Comparison of ENCODE assay signal across 8 cellular contexts in the genomic region with DNA sequence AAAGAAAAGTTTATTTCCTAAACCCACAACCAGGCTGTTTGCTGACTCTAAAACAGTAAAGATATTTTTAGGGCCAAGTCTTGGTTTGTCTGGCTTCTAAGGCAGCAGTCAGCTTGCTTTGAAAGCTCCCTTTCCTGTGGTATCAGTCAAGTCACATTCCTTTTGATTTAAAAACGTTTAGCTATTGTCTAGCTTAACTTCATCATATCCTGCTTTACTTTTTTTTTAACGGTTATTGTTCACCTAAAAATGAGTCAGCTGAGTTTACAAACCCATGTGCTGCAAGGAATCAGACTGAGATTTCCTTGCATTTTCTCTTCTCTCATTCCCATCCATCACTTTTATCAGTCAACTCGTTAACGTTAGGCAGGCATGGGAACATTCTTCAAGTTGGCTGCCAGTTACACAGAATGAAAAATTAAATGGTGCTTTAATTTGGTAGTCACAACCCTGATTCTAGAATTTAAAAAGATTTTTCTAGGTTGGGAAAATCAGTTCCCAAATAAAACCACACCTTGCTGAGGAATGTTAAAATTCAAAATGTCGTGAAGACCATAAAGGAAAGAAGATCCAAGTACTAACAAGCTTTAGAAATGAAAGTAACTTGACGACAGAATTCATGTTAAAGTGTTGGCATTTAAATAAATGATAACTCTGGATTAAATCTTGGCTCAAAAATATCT. TPM values are rescaled to one million over a fixed set of nuclear protein-coding genes. Genes with fewer than 3 reads are reported as not detected.
A peak's percentile ranks its signal among the peaks of the same experiment; 100 is the strongest.
DNase-seq lines count a peak whose midpoint lies in the region; ATAC-seq and TF ChIP-seq lines count a peak whose summit lies in the region.

No MANE protein-coding gene starts in this region.

- peak overlapping the region; percentile 67 for H3K4me2 ChIP-seq in osteoblast (ENCODE audit: insufficient read depth, low read length)

- peaks cover 38% of the 10 kb centered on the region for H3K4me1 ChIP-seq in osteoblast (ENCODE audit: insufficient read depth, low read length)

- H3K27ac ChIP-seq in osteoblast (ENCODE audit: low read depth, low read length): peak overlapping the region; percentile 81

- TF ChIP-seq CTCF in Calu3 (IDR thresholded peaks at IDR 0.05; ENCODE audit: unreplicated experiment) (no peak), osteoblast (IDR thresholded peaks at IDR 0.05; ENCODE audit: extremely low read depth, low read depth, low read length) (no peak)

- H3K9me3 ChIP-seq in osteoblast (ENCODE audit: low read depth, low read length): no peaks in the 10 kb centered on the region

- H3K9me3 Mint-ChIP-seq in Calu3 (ENCODE audit: low read depth, unreplicated experiment): no peaks in the 10 kb centered on the region

- intact Hi-C loops in Calu3 (cut with micrococcal nuclease; ENCODE audit: unreplicated experiment) (no loop called here), left colon (cut with DNase I, micrococcal nuclease) (no loop called here)

- H2AFZ ChIP-seq in osteoblast (ENCODE audit: low read length): no peak overlapping the region

- peak overlapping the region; percentile 45 for H3K4me3 ChIP-seq in osteoblast (ENCODE audit: insufficient read depth, low read length)

- no peaks in the 10 kb centered on the region for H3K27me3 Mint-ChIP-seq in Calu3 (ENCODE audit: unreplicated experiment)

- H3K36me3 Mint-ChIP-seq in Calu3 (ENCODE audit: insufficient read depth, unreplicated experiment): peaks cover 7% of the 10 kb centered on the region

- CTCF ChIA-PET in Calu3 (lab: Charles Lee): interaction anchor here (0.6 kb wide), 1 partner anchor 275 kb away, joined by 4 read pairs; no protein-coding TSS in a partner anchor

- no peaks in the 10 kb centered on the region for H3K36me3 ChIP-seq in osteoblast (ENCODE audit: insufficient read depth, low read length)

- ATAC-seq in left colon (no peak), GM21619 (IDR thresholded peaks at IDR 0.05; ENCODE audit: unreplicated experiment) (no peak), GM18868 (IDR thresholded peaks at IDR 0.05; ENCODE audit: unreplicated experiment) (no peak)

- no peak for DNase-seq in Calu3
- peak; percentile 77 for DNase-seq in RKO (ENCODE audit: low spot score)
- DNase-seq in epidermal melanocyte (ENCODE audit: insufficient read length, low spot score): peak; percentile 46
- peak; percentile 93 for DNase-seq in osteoblast (ENCODE audit: insufficient read length, low spot score, missing footprints)
- DNase-seq in left colon: no peak
- no peak for DNase-seq in mesenteric fat pad (ENCODE audit: low spot score)

- peaks cover 8% of the 10 kb centered on the region for H4K20me1 ChIP-seq in osteoblast (ENCODE audit: insufficient read depth, low read length)

- BruUV-seq in Calu3 (replicated peaks; lab: Mats Ljungman, UMichigan): no TSS peak

- H3K79me2 ChIP-seq in osteoblast (ENCODE audit: insufficient read depth, low read length): peaks cover 68% of the 10 kb centered on the region

- H3K27me3 ChIP-seq in osteoblast (ENCODE audit: insufficient read depth, low read length): no peaks in the 10 kb centered on the region

- H3K4me3 Mint-ChIP-seq in Calu3 (ENCODE audit: low read depth, unreplicated experiment): peak overlapping the region; percentile 32

- H3K4me1 Mint-ChIP-seq in Calu3 (ENCODE audit: low read depth, unreplicated experiment): peaks cover 54% of the 10 kb centered on the region

- H3K27ac Mint-ChIP-seq in Calu3 (ENCODE audit: unreplicated experiment): peak overlapping the region; percentile 84

RNA-seq across cellular contexts. Expression of a gene that starts 45.9 kb away (rescaled TPM):
- total RNA-seq in Calu3 (2022) (95.7 and 114 TPM in 2 replicates), osteoblast (75.3 and 76.6 TPM in 2 replicates), left colon (10 to 100 TPM; 21.8 to 26.7 TPM), mesenteric fat pad (392 TPM)

Comparison
In these comparisons a context has a peak if more than half of its experiments do, and no peak if none do; other contexts are left out.
1. DNase-seq: peak in RKO (single experiment), epidermal melanocyte (single experiment) and osteoblast (single experiment); none in Calu3 (single experiment), left colon (0 of 2) and mesenteric fat pad (single experiment).